Comparison of ENCODE assay signal across 2 cellular contexts in genomic region chr2:221817878-221818277, GRCh38.
A peak's percentile ranks its signal among the peaks of the same experiment; 100 is the strongest.
TF ChIP-seq lines count a peak whose summit lies in the region.

No MANE protein-coding gene starts in this region.

TF ChIP-seq in HepG2, 621 proteins besides CTCF, POLR2A, EP300 and RAD21:
- peak; percentile 52; the same call in 1 of the 2 replicates for TF ChIP-seq MAFF (IDR thresholded peaks at IDR 0.05; ENCODE audit: low read depth, low read length)
- no peak for TF ChIP-seq ARHGAP35 (CRISPR knock-in tag; IDR thresholded peaks at IDR 0.05; ENCODE audit: borderline replicate concordance)
- TF ChIP-seq MED13 (CRISPR knock-in tag; IDR thresholded peaks at IDR 0.05): no peak
- TF ChIP-seq ZNF788 (CRISPR knock-in tag; IDR thresholded peaks at IDR 0.05; ENCODE audit: borderline replicate concordance): no peak
- no peak for TF ChIP-seq HNRNPL (IDR thresholded peaks at IDR 0.05; ENCODE audit: low read depth, low read length)
- TF ChIP-seq HMGXB4 (CRISPR knock-in tag; IDR thresholded peaks at IDR 0.05; ENCODE audit: borderline replicate concordance in 1 of 2, low read depth in 1 of 2): no peak
- TF ChIP-seq ARID3A (IDR thresholded peaks at IDR 0.05; ENCODE audit: low read depth, low read length): no peak
- TF ChIP-seq HOXA3 (CRISPR knock-in tag; IDR thresholded peaks at IDR 0.05): no peak
- TF ChIP-seq ZMAT5 (CRISPR knock-in tag; IDR thresholded peaks at IDR 0.05; ENCODE audit: borderline replicate concordance, low read depth): no peak
- TF ChIP-seq ZNF143 (CRISPR knock-in tag; IDR thresholded peaks at IDR 0.05): no peak
- TF ChIP-seq PCBP2 (optimal IDR thresholded peaks at IDR 0.05; ENCODE audit: low read depth, low read length, poor library complexity, severe bottlenecking): no peak
- peak; percentile 51 to 75 for TF ChIP-seq MAFK (conservative IDR thresholded peaks at IDR 0.05 in 1 of 2, IDR thresholded peaks at IDR 0.05 in 1 of 2; ENCODE audit: low read length in 2 of 2)
- no peak for TF ChIP-seq ZNF326 (CRISPR knock-in tag; IDR thresholded peaks at IDR 0.05; ENCODE audit: borderline replicate concordance)

TF ChIP-seq in H1, 55 proteins besides CTCF, POLR2A, EP300 and RAD21:
- TF ChIP-seq RXRA (IDR thresholded peaks at IDR 0.05; ENCODE audit: insufficient read depth, low read depth, low read length): no peak
- TF ChIP-seq TAF7 (optimal IDR thresholded peaks at IDR 0.05; ENCODE audit: borderline replicate concordance, low read depth, low read length): no peak
- no peak for TF ChIP-seq TEAD4 (IDR thresholded peaks at IDR 0.05; ENCODE audit: low read depth, low read length)
